Comparison of ENCODE assay signal across 1 cellular context in genomic region chr10:48526846-48527505, GRCh38.
TF ChIP-seq lines count a peak whose summit lies in the region.

No MANE protein-coding gene starts in this region.

TF ChIP-seq in SK-N-SH, 30 proteins besides CTCF, POLR2A, EP300 and RAD21 (continued from another document):
- TF ChIP-seq MEF2A (IDR thresholded peaks at IDR 0.05; ENCODE audit: borderline replicate concordance, low read depth) (no peak), MAX (IDR thresholded peaks at IDR 0.05; ENCODE audit: low read depth) (no peak), RCOR1 (IDR thresholded peaks at IDR 0.05; ENCODE audit: low read length) (no peak), IRF3 (IDR thresholded peaks at IDR 0.05; ENCODE audit: low read depth, low read length) (no peak), YY1 (IDR thresholded peaks at IDR 0.05; ENCODE audit: low read depth) (no peak)
TF ChIP-seq in SK-N-SH: peak in this region for 0.
